ENCODE assay signal across 8 cellular contexts in the genomic region with DNA sequence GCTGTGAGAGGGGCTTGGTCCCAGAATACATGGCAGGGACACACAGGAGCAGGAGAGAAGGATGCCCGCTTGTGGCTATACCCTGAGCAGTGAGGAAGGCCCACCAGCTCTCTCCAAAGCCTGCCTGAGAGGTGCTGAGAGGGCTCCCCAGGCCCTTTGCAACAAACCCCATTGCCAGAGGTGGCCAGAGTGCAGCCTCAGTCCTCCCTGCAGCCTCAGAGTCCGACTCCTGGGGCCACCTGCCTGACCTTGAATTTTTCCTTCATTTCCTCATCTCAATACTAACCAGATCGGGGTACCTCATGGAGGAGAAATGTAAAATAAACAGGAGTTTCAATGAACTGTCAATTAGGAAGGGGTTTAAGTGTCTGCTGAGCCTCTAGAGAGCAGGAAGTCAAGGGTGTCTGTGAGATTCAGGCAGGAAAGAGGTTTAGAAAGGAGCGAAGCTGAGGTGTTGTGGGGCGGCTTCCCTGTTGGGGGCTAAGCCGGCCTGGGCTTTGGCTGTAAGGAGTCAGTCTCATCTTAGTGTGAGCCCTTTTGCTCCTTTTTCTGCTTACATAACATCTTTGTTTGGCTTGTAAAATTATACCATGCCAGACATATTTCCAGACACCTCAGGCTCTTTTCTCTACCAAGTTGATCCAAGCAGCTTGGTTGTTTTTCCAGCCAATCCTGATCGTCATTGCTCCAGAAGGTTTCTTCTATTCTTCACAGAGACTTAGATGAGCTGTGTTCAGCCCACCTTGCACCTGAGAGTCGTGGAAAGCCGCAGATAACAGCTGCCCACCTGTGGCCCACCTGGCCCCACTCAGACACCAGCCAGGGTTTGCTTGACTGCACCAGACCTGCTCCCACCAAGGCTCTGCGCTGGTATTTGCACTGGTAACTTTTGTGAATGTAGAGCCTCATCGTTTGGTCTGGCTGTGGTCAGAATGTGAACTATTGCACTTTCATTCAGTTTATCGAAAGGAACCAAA. TPM values are rescaled to one million over a fixed set of nuclear protein-coding genes. Genes with fewer than 3 reads are reported as not detected.
DNase-seq lines count a peak whose midpoint lies in the region; ATAC-seq and TF ChIP-seq lines count a peak whose summit lies in the region.

No MANE protein-coding gene starts in this region.

- H3K27me3 ChIP-seq in transverse colon: no peaks in the 10 kb centered on the region

- TF ChIP-seq CTCF in transverse colon (IDR thresholded peaks at IDR 0.05): no peak

- no peaks in the 10 kb centered on the region for H3K27me3 Mint-ChIP-seq in activated T-cell treated with anti-CD3 and anti-CD28 coated beads, Interleukin-2, amount 50 U/mL, for 4 hours (ENCODE audit: low read depth)

- H3K4me1 Mint-ChIP-seq in activated T-cell treated with anti-CD3 and anti-CD28 coated beads, Interleukin-2, amount 50 U/mL, for 4 hours (ENCODE audit: low read depth): peaks cover 92% of the 10 kb centered on the region

- no peaks in the 10 kb centered on the region for H3K9me3 Mint-ChIP-seq in activated T-cell treated with anti-CD3 and anti-CD28 coated beads, Interleukin-2, amount 50 U/mL, for 4 hours

- ATAC-seq in HG03103 (IDR thresholded peaks at IDR 0.05; ENCODE audit: low read depth, unreplicated experiment): peak; percentile 80
- peak; percentile 35 for ATAC-seq in activated T-cell treated with anti-CD3 and anti-CD28 coated beads, Interleukin-2, amount 50 U/mL, for 4 hours

- H3K36me3 Mint-ChIP-seq in activated T-cell treated with anti-CD3 and anti-CD28 coated beads, Interleukin-2, amount 50 U/mL, for 4 hours (ENCODE audit: insufficient read depth): no peaks in the 10 kb centered on the region

- H3K36me3 ChIP-seq in transverse colon: no peaks in the 10 kb centered on the region

- H3K4me3 ChIP-seq in transverse colon: no peak overlapping the region

- no peaks in the 10 kb centered on the region for H3K9me3 ChIP-seq in transverse colon

- WGBS in transverse colon (ENCODE audit: low coverage in 1 of 2), 2 donors: 57 to 71% methylated on average over 5 to 12 of the region's 12 CpGs

- peak in 4 of 6 experiments; percentile 15 to 59 (median 49) for DNase-seq in stimulated activated naive CD4-positive, alpha-beta T cell (lab: John Stamatoyannopoulos, UW)
- no peak for DNase-seq in stimulated activated naive CD4-positive, alpha-beta T cell treated with Interleukin-2 at 50 U/mL for 16 hours (lab: John Stamatoyannopoulos, UW)
- DNase-seq in activated T-cell treated with anti-CD3 and anti-CD28 coated beads, Interleukin-2, amount 50 U/mL, for 4 hours: no peak
- DNase-seq in transverse colon: no peak
- DNase-seq in CD1c-positive myeloid dendritic cell (ENCODE audit: extremely low spot score): no peak
- no peak for DNase-seq in GM03348 (ENCODE audit: low spot score)
- no peak for DNase-seq in DMS53 (lab: John Stamatoyannopoulos, UW)

- peak overlapping the region; percentile 67 for H3K4me3 Mint-ChIP-seq in activated T-cell treated with anti-CD3 and anti-CD28 coated beads, Interleukin-2, amount 50 U/mL, for 4 hours

- intact Hi-C loops in transverse colon (cut with DNase I; ENCODE audit: low total_unique reads): no loop called here

- peak overlapping the region in 3 of 4 donors; percentile 2 to 51 (median 22) for H3K27ac ChIP-seq in transverse colon

- no peak for TF ChIP-seq EP300 in transverse colon (IDR thresholded peaks at IDR 0.05; ENCODE audit: low read depth)

- peaks cover 0 to 9% (median 4%) of the 10 kb centered on the region in 4 donors for H3K4me1 ChIP-seq in transverse colon

- no peak for TF ChIP-seq POLR2A in transverse colon (IDR thresholded peaks at IDR 0.05)

- in situ Hi-C loops in transverse colon (cut with MboI; ENCODE audit: low pct_ligation_motif_present in 1 of 4, low pct_unique_long_range_greater_than_20kb in 1 of 4, low sequenced_read_pairs in 3 of 4): no loop called here

RNA-seq across cellular contexts. Expression of a gene that starts 36.7 kb away (rescaled TPM):
- 10 to 100 TPM; 19.1 to 23.2 (median 21.3) TPM for total RNA-seq in activated T-cell treated with anti-CD3 and anti-CD28 coated beads, Interleukin-2, amount 50 U/mL, for 4 hours
- total RNA-seq in transverse colon: 10 to 100 TPM in 2 of 4 donors, 1 to 10 TPM in 2; 3.4 to 16.0 (median 7.1) TPM

Comparison
In these comparisons a context has a peak if more than half of its experiments do, and no peak if none do; other contexts are left out.
1. DNase-seq: peak in stimulated activated naive CD4-positive, alpha-beta T cell (4 of 6); none in stimulated activated naive CD4-positive, alpha-beta T cell treated with Interleukin-2 at 50 U/mL for 16 hours (single experiment), activated T-cell treated with anti-CD3 and anti-CD28 coated beads, Interleukin-2, amount 50 U/mL, for 4 hours (single experiment), transverse colon (single experiment), CD1c-positive myeloid dendritic cell (single experiment), GM03348 (single experiment) and DMS53 (single experiment).